Comparison of ENCODE assay signal across 1 cellular context in genomic region chr6:48102476-48103195, GRCh38.
TF ChIP-seq lines count a peak whose summit lies in the region.
"Not testable (repeated sequence)": the region's sequence is repeated elsewhere in the genome, so short reads cannot be mapped to it uniquely, and the experiment has no call there.

No MANE protein-coding gene starts in this region.

TF ChIP-seq in HepG2, 621 proteins besides CTCF, POLR2A, EP300 and RAD21 (continued from another document):
- TF ChIP-seq ZNF281 (CRISPR knock-in tag; IDR thresholded peaks at IDR 0.05; ENCODE audit: borderline replicate concordance) (peak; percentile 99), ZBTB33 (CRISPR knock-in tag; IDR thresholded peaks at IDR 0.05) (peak; percentile 6; the same call in 1 of the 2 replicates), FOXA3 (CRISPR knock-in tag; IDR thresholded peaks at IDR 0.05) (peak; percentile 92), TCF7 (IDR thresholded peaks at IDR 0.05; ENCODE audit: low read depth) (peak; percentile 37; the same call in 1 of the 2 replicates), KAT8 (CRISPR knock-in tag; IDR thresholded peaks at IDR 0.05) (peak; percentile 50; the same call in 1 of the 2 replicates), MEIS1 (CRISPR knock-in tag; IDR thresholded peaks at IDR 0.05; ENCODE audit: borderline replicate concordance) (peak; percentile 74; the same call in 1 of the 2 replicates), THAP9 (CRISPR knock-in tag; IDR thresholded peaks at IDR 0.05; ENCODE audit: borderline replicate concordance) (peak; percentile 44; the same call in 1 of the 2 replicates), ZGPAT (CRISPR knock-in tag; IDR thresholded peaks at IDR 0.05) (peak; percentile 93), SALL1 (CRISPR knock-in tag; IDR thresholded peaks at IDR 0.05) (peak; percentile 97), DMAP1 (CRISPR knock-in tag; IDR thresholded peaks at IDR 0.05) (peak; percentile 61), PHF21A (CRISPR knock-in tag; IDR thresholded peaks at IDR 0.05) (peak; percentile 66), HMGXB4 (CRISPR knock-in tag; IDR thresholded peaks at IDR 0.05; ENCODE audit: borderline replicate concordance in 1 of 2, low read depth in 1 of 2) (peak; percentile 47 to 62; a peak in 1 of 4 replicates), SMAD3 (CRISPR knock-in tag; IDR thresholded peaks at IDR 0.05) (peak; percentile 79), ZNF616 (CRISPR knock-in tag; IDR thresholded peaks at IDR 0.05; ENCODE audit: low read depth) (0 out of 2 replicates have a peak, but pooled peaks have one; percentile 40), ZNF451 (CRISPR knock-in tag; IDR thresholded peaks at IDR 0.05) (0 out of 2 replicates have a peak, but pooled peaks have one; percentile 71), FOXP4 (CRISPR knock-in tag; IDR thresholded peaks at IDR 0.05) (peak; percentile 88), CREM (IDR thresholded peaks at IDR 0.05) (peak; percentile 22; the same call in 1 of the 2 replicates), POGZ (CRISPR knock-in tag; IDR thresholded peaks at IDR 0.05) (peak; percentile 95), MIER3 (CRISPR knock-in tag; IDR thresholded peaks at IDR 0.05; ENCODE audit: borderline replicate concordance) (peak; percentile 72), GATAD2A (CRISPR knock-in tag; IDR thresholded peaks at IDR 0.05) (peak; percentile 86), HINFP (CRISPR knock-in tag; IDR thresholded peaks at IDR 0.05; ENCODE audit: low read depth) (peak; percentile 70; the same call in 1 of the 2 replicates), RCOR2 (CRISPR knock-in tag; IDR thresholded peaks at IDR 0.05) (peak; percentile 71; the same call in 1 of the 2 replicates), AHR (CRISPR knock-in tag; IDR thresholded peaks at IDR 0.05) (0 out of 2 replicates have a peak, but pooled peaks have one; percentile 43), YEATS4 (CRISPR knock-in tag; IDR thresholded peaks at IDR 0.05; ENCODE audit: borderline replicate concordance) (peak; percentile 24; the same call in 1 of the 2 replicates), ZNF136 (CRISPR knock-in tag; IDR thresholded peaks at IDR 0.05; ENCODE audit: low read depth) (0 out of 2 replicates have a peak, but pooled peaks have one; percentile 66), PATZ1 (CRISPR knock-in tag; IDR thresholded peaks at IDR 0.05) (peak; percentile 71; the same call in 1 of the 2 replicates), KDM2A (CRISPR knock-in tag; IDR thresholded peaks at IDR 0.05; ENCODE audit: borderline replicate concordance, low read depth) (0 out of 2 replicates have a peak, but pooled peaks have one; percentile 48), ZNF770 (CRISPR knock-in tag; IDR thresholded peaks at IDR 0.05) (0 out of 2 replicates have a peak, but pooled peaks have one; percentile 11), CEBPG (CRISPR knock-in tag; IDR thresholded peaks at IDR 0.05) (peak; percentile 4; the same call in 1 of the 2 replicates), HDAC1 (CRISPR knock-in tag; IDR thresholded peaks at IDR 0.05) (peak; percentile 81), FOXA1 (CRISPR knock-in tag; IDR thresholded peaks at IDR 0.05) (peak; percentile 96)
- TF ChIP-seq CREM (CRISPR knock-in tag; IDR thresholded peaks at IDR 0.05); FOXA1 (IDR thresholded peaks at IDR 0.05): not testable (repeated sequence)
